1 cellular context compared by ENCODE assay signal in genomic region chr13:98510156-98510509, GRCh38.
TF ChIP-seq lines count a peak whose summit lies in the region.

No MANE protein-coding gene starts in this region.

TF ChIP-seq in WTC11, 78 proteins besides CTCF, POLR2A, EP300 and RAD21 (continued from another document):
- TF ChIP-seq, protein P1, sequence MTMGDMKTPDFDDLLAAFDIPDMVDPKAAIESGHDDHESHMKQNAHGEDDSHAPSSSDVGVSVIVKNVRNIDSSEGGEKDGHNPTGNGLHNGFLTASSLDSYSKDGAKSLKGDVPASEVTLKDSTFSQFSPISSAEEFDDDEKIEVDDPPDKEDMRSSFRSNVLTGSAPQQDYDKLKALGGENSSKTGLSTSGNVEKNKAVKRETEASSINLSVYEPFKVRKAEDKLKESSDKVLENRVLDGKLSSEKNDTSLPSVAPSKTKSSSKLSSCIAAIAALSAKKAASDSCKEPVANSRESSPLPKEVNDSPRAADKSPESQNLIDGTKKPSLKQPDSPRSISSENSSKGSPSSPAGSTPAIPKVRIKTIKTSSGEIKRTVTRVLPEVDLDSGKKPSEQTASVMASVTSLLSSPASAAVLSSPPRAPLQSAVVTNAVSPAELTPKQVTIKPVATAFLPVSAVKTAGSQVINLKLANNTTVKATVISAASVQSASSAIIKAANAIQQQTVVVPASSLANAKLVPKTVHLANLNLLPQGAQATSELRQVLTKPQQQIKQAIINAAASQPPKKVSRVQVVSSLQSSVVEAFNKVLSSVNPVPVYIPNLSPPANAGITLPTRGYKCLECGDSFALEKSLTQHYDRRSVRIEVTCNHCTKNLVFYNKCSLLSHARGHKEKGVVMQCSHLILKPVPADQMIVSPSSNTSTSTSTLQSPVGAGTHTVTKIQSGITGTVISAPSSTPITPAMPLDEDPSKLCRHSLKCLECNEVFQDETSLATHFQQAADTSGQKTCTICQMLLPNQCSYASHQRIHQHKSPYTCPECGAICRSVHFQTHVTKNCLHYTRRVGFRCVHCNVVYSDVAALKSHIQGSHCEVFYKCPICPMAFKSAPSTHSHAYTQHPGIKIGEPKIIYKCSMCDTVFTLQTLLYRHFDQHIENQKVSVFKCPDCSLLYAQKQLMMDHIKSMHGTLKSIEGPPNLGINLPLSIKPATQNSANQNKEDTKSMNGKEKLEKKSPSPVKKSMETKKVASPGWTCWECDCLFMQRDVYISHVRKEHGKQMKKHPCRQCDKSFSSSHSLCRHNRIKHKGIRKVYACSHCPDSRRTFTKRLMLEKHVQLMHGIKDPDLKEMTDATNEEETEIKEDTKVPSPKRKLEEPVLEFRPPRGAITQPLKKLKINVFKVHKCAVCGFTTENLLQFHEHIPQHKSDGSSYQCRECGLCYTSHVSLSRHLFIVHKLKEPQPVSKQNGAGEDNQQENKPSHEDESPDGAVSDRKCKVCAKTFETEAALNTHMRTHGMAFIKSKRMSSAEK (CRISPR knock-in tag; IDR thresholded peaks at IDR 0.05; ENCODE audit: borderline replicate concordance), result no peak
- TF ChIP-seq FOXJ3 (CRISPR knock-in tag; IDR thresholded peaks at IDR 0.05; ENCODE audit: borderline replicate concordance) (no peak), ESRRA (CRISPR knock-in tag; IDR thresholded peaks at IDR 0.05; ENCODE audit: borderline replicate concordance) (no peak), JUN (CRISPR knock-in tag; IDR thresholded peaks at IDR 0.05) (no peak), TP53 (CRISPR knock-in tag; IDR thresholded peaks at IDR 0.05) (no peak), NR1H2 (CRISPR knock-in tag; IDR thresholded peaks at IDR 0.05) (no peak), RORB (CRISPR knock-in tag; IDR thresholded peaks at IDR 0.05) (no peak)
- TF ChIP-seq, protein P2, sequence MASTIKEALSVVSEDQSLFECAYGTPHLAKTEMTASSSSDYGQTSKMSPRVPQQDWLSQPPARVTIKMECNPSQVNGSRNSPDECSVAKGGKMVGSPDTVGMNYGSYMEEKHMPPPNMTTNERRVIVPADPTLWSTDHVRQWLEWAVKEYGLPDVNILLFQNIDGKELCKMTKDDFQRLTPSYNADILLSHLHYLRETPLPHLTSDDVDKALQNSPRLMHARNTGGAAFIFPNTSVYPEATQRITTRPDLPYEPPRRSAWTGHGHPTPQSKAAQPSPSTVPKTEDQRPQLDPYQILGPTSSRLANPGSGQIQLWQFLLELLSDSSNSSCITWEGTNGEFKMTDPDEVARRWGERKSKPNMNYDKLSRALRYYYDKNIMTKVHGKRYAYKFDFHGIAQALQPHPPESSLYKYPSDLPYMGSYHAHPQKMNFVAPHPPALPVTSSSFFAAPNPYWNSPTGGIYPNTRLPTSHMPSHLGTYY (CRISPR knock-in tag; IDR thresholded peaks at IDR 0.05), result no peak
- TF ChIP-seq, protein P3, sequence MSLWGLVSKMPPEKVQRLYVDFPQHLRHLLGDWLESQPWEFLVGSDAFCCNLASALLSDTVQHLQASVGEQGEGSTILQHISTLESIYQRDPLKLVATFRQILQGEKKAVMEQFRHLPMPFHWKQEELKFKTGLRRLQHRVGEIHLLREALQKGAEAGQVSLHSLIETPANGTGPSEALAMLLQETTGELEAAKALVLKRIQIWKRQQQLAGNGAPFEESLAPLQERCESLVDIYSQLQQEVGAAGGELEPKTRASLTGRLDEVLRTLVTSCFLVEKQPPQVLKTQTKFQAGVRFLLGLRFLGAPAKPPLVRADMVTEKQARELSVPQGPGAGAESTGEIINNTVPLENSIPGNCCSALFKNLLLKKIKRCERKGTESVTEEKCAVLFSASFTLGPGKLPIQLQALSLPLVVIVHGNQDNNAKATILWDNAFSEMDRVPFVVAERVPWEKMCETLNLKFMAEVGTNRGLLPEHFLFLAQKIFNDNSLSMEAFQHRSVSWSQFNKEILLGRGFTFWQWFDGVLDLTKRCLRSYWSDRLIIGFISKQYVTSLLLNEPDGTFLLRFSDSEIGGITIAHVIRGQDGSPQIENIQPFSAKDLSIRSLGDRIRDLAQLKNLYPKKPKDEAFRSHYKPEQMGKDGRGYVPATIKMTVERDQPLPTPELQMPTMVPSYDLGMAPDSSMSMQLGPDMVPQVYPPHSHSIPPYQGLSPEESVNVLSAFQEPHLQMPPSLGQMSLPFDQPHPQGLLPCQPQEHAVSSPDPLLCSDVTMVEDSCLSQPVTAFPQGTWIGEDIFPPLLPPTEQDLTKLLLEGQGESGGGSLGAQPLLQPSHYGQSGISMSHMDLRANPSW (CRISPR knock-in tag; conservative IDR thresholded peaks at IDR 0.05; ENCODE audit: low read depth), result no peak
